Comparison of ENCODE assay signal across 12 cellular contexts in the genomic region with DNA sequence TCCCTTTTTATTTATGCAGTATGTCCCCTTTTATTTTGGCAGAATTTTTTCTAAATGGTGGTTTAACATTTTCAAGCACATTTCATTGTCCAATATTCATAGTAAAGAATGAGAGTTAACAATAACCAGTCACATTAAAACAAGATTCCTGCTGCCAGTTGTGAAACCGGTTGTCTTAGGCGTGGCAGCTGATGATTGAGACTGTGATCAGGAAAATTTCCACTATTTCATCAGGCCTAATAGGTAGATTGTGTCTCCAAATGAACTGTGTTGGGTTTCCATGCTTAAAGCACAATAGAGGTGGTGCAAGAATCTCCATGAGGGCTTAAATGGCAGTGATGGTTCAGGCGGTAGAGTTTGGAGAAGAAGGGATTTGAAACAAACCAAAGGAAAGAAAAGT. TPM values are rescaled to one million over a fixed set of nuclear protein-coding genes. Genes with fewer than 3 reads are reported as not detected.
A peak's percentile ranks its signal among the peaks of the same experiment; 100 is the strongest.
DNase-seq lines count a peak whose midpoint lies in the region; ATAC-seq, FAIRE-seq and TF ChIP-seq lines count a peak whose summit lies in the region.
"Had no signal": no experiment of that assay in that cellular context is flagged by ENCODE, and none has a peak within 500 bp of the region (broad histone marks: within the 10 kb centered on the region; RNA-seq: fewer than 3 reads in every experiment).

No MANE protein-coding gene starts in this region.

- H3K36me3 Mint-ChIP-seq in activated naive CD4-positive, alpha-beta T cell treated with anti-CD3 and anti-CD28 coated beads, Interleukin-2, amount 10 ng/mL, durations not matched to agents 7 days and 5 days: peaks cover 73% of the 10 kb centered on the region
- peaks cover 3% of the 10 kb centered on the region for H3K36me3 Mint-ChIP-seq in activated naive CD8-positive, alpha-beta T cell

- H3K9me3 Mint-ChIP-seq in activated naive CD4-positive, alpha-beta T cell treated with anti-CD3 and anti-CD28 coated beads, Interleukin-2, amount 10 ng/mL, durations not matched to agents 7 days and 5 days: no peaks in the 10 kb centered on the region
- H3K9me3 Mint-ChIP-seq in activated naive CD8-positive, alpha-beta T cell (ENCODE audit: low read depth): no peaks in the 10 kb centered on the region

- H3K9me3 ChIP-seq in keratinocyte (ENCODE audit: control insufficient read depth, low read depth, low read length) (no peaks in the 10 kb centered on the region), upper lobe of left lung (no peaks in the 10 kb centered on the region)
- H3K9me3 ChIP-seq: testis had no signal

- H3K4me3 Mint-ChIP-seq in activated naive CD4-positive, alpha-beta T cell treated with anti-CD3 and anti-CD28 coated beads, Interleukin-2, amount 10 ng/mL, durations not matched to agents 7 days and 5 days: peak overlapping the region; percentile 85
- H3K4me3 Mint-ChIP-seq in activated naive CD8-positive, alpha-beta T cell: peak overlapping the region; percentile 89

- peaks cover 4% of the 10 kb centered on the region for H3K79me2 ChIP-seq in keratinocyte (ENCODE audit: control insufficient read depth, insufficient read depth, low read length)

- H3K36me3 ChIP-seq in keratinocyte (ENCODE audit: control insufficient read depth in 2 of 2, extremely low read depth in 1 of 2, insufficient read depth in 2 of 2, low read length in 2 of 2) (peaks cover 16 to 21% of the 10 kb centered on the region in 2 experiments), upper lobe of left lung (peaks cover 5 to 24% (median 17%) of the 10 kb centered on the region in 4 donors)

- H3K4me3 ChIP-seq in keratinocyte (ENCODE audit: control insufficient read depth in 2 of 3, extremely low read depth in 1 of 3, insufficient read depth in 2 of 3, low read depth in 1 of 3, low read length in 3 of 3) (no peak overlapping the region), upper lobe of left lung (peak overlapping the region in 3 of 4 donors; percentile 36 to 48 (median 44))
- H3K4me3 ChIP-seq: testis had no signal

- DNase-seq in activated naive CD4-positive, alpha-beta T cell treated with anti-CD3 and anti-CD28 coated beads, Interleukin-2, amount 10 ng/mL, durations not matched to agents 7 days and 5 days: no peak
- no peak for DNase-seq in activated naive CD4-positive, alpha-beta T cell treated with Interleukin-2 at 50 U/mL for 16 hours
- no peak for DNase-seq in keratinocyte (ENCODE audit: low read depth, low spot score)
- DNase-seq in upper lobe of left lung: no peak
- DNase-seq in NCI-H526 treated with DMSO at 0.1 percent for 48 hours (lab: John Stamatoyannopoulos, UW): no peak
- DNase-seq: NCI-H1694, NCI-H510A treated with DMSO at 0.1 percent for 48 hours, small intestine, testis had no signal

- H3K4me1 ChIP-seq in keratinocyte (ENCODE audit: control insufficient read depth, extremely low read depth, insufficient read depth, low read length) (peaks cover 44% of the 10 kb centered on the region), upper lobe of left lung (peaks cover 18 to 43% (median 25%) of the 10 kb centered on the region in 4 donors)
- H3K4me1 ChIP-seq: testis had no signal

- peak overlapping the region; percentile 39 for H3K4me2 ChIP-seq in keratinocyte (ENCODE audit: control insufficient read depth, extremely low read depth, insufficient read depth, low read depth, low read length)

- H3K27me3 Mint-ChIP-seq in activated naive CD4-positive, alpha-beta T cell treated with anti-CD3 and anti-CD28 coated beads, Interleukin-2, amount 10 ng/mL, durations not matched to agents 7 days and 5 days: peaks cover 19% of the 10 kb centered on the region
- no peaks in the 10 kb centered on the region for H3K27me3 Mint-ChIP-seq in activated naive CD8-positive, alpha-beta T cell

- TF ChIP-seq POLR2A in upper lobe of left lung (IDR thresholded peaks at IDR 0.05): no peak

- peaks cover 92% of the 10 kb centered on the region for H3K4me1 Mint-ChIP-seq in activated naive CD4-positive, alpha-beta T cell treated with anti-CD3 and anti-CD28 coated beads, Interleukin-2, amount 10 ng/mL, durations not matched to agents 7 days and 5 days
- peaks cover 79% of the 10 kb centered on the region for H3K4me1 Mint-ChIP-seq in activated naive CD8-positive, alpha-beta T cell (ENCODE audit: low read depth)

- peak; percentile 13 for FAIRE-seq in keratinocyte (lab: Jason Lieb, UNC)
- FAIRE-seq: small intestine had no signal

- WGBS in upper lobe of left lung, 2 donors: 83 to 87% methylated on average over 3 of the region's 3 CpGs

- H3K9ac ChIP-seq in keratinocyte (ENCODE audit: control insufficient read depth, extremely low read depth, insufficient read depth, low read length): no peak overlapping the region

- dilution Hi-C loops in keratinocyte (cut with MboI; ENCODE audit: extremely low pct_ligation_motif_present, low sequenced_read_pairs): no loop called here

- H3K27ac ChIP-seq in keratinocyte (ENCODE audit: control insufficient read depth, insufficient read depth, low read length) (peak overlapping the region; percentile 35), upper lobe of left lung (peak overlapping the region in 2 of 4 donors; percentile 79 to 84)
- H3K27ac ChIP-seq: testis had no signal

- H3K27ac Mint-ChIP-seq in activated naive CD4-positive, alpha-beta T cell treated with anti-CD3 and anti-CD28 coated beads, Interleukin-2, amount 10 ng/mL, durations not matched to agents 7 days and 5 days: peak overlapping the region; percentile 30
- H3K27ac Mint-ChIP-seq in activated naive CD8-positive, alpha-beta T cell: peak overlapping the region; percentile 47

- no peak for TF ChIP-seq CTCF in keratinocyte (optimal IDR thresholded peaks at IDR 0.05 in 1 of 3, IDR thresholded peaks at IDR 0.05 in 1 of 3, conservative IDR thresholded peaks at IDR 0.05 in 1 of 3; ENCODE audit: extremely low read depth in 1 of 3, insufficient read depth in 2 of 3, low read length in 3 of 3)
- no peak for TF ChIP-seq CTCF in upper lobe of left lung (IDR thresholded peaks at IDR 0.05)

- TF ChIP-seq EP300 in upper lobe of left lung (IDR thresholded peaks at IDR 0.05): no peak

- no peaks in the 10 kb centered on the region for H3K9me1 ChIP-seq in keratinocyte (ENCODE audit: control insufficient read depth, extremely low read depth, insufficient read depth, low read length)

- CTCF ChIA-PET in activated naive CD4-positive, alpha-beta T cell treated with anti-CD3 and anti-CD28 coated beads, Interleukin-2, amount 10 ng/mL, durations not matched to agents 7 days and 5 days (lab: Charles Lee): interaction anchor here (0.9 to 1.4 kb wide), 3 partner anchors 16 to 617 kb away, joined by 3 to 4 read pairs (median 3); no protein-coding TSS in a partner anchor

- H3K27me3 ChIP-seq in keratinocyte (ENCODE audit: control insufficient read depth, extremely low read depth, insufficient read depth, low read length) (no peaks in the 10 kb centered on the region), upper lobe of left lung (no peaks in the 10 kb centered on the region)
- H3K27me3 ChIP-seq: testis had no signal

- no peak overlapping the region for H2AFZ ChIP-seq in keratinocyte (ENCODE audit: control insufficient read depth, low read length)

- H4K20me1 ChIP-seq in keratinocyte (ENCODE audit: control insufficient read depth, extremely low read depth, insufficient read depth, low read length): no peaks in the 10 kb centered on the region

- no peak for ATAC-seq in upper lobe of left lung (ENCODE audit: low FRiP score in 2 of 2)
- no peak for ATAC-seq in GM18909 (IDR thresholded peaks at IDR 0.05; ENCODE audit: poor library complexity, unreplicated experiment)
- ATAC-seq in HG03354 (IDR thresholded peaks at IDR 0.05; ENCODE audit: poor library complexity, severe bottlenecking, unreplicated experiment): no peak

RNA-seq across cellular contexts. Expression of a gene that starts 15.3 kb away (rescaled TPM):
- 3.9 to 8.6 TPM (median 6.7 TPM) in 3 replicates for polyA plus RNA-seq in keratinocyte
- polyA plus RNA-seq in keratinocyte (2011; ENCODE audit: low read depth): 96.8 TPM
- polyA plus RNA-seq in keratinocyte (2011; cell fraction: cytosol; rRNA removed): 2.4 and 4.8 TPM in 2 replicates
- polyA plus RNA-seq in keratinocyte (2011; cell fraction: nucleus; rRNA removed): 17.2 and 19.4 TPM in 2 replicates
- 6.1 and 46.3 TPM in 2 replicates for polyA plus RNA-seq in keratinocyte (2012; ENCODE audit: low replicate concordance)
- polyA minus RNA-seq in keratinocyte: 12.4 to 14.6 TPM (median 13.3 TPM) in 3 replicates
- polyA minus RNA-seq in keratinocyte (2011; cell fraction: cytosol; rRNA and poly(A)+ RNA removed): 3.3 TPM
- polyA minus RNA-seq in keratinocyte (2011; cell fraction: nucleus; rRNA and poly(A)+ RNA removed): 19.2 and 37.1 TPM in 2 replicates
- total RNA-seq in upper lobe of left lung: 10 to 100 TPM in 5 of 6 donors, 1 to 10 TPM in 1; 6.2 to 32.2 (median 12.9) TPM

Comparison
In these comparisons a context has a peak if more than half of its experiments do, and no peak if none do; other contexts are left out.
1. H3K4me3 ChIP-seq: peak in upper lobe of left lung (3 of 4); none in keratinocyte (0 of 3).